10 cellular contexts compared by ENCODE assay signal in the genomic region with DNA sequence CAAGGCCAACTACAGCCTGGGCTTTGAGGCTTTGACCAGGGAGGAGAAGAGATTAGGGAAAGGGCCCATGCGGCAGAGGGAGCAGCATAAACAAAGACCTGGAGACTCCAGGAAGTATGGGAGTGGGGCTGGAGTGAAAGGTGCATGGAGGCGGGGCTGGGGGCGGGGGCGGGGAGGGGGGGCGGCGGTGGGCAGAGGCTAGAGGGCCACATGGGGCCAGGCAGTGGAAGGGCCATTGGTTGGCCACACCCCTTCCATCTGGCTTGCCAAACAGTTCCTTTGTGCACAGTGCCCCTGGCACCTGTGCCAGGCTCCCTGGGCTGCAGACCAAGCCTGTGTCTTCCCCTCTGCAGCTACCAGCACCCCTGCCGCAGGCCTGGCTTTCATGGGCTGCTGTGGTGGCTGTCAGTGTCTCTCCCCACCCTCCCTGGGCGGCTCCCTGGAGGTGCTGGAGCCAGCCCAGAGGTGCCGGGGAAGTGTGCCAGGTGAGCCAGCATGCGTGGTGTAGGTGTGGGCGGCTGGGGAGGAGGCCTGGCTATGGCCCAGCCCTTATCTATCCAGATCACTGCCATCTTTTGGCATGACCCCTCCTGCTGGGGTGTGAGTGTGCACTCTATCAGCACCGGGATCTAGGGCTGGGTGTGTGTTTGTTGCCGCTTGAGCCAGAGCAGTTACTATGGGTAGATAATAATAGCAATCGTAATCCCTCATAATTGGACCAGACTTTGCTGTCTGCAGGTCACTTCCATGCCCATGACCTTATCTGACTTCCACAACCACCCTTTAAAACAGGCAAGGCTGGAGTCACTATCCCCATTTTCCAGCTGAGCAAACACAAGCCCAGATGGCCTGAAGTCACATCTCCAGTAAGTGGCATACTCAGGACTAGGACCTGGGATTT. TPM values are rescaled to one million over a fixed set of nuclear protein-coding genes. Genes with fewer than 3 reads are reported as not detected.
A peak's percentile ranks its signal among the peaks of the same experiment; 100 is the strongest.
DNase-seq lines count a peak whose midpoint lies in the region; ATAC-seq and TF ChIP-seq lines count a peak whose summit lies in the region.
"Had no signal": no experiment of that assay in that cellular context is flagged by ENCODE, and none has a peak within 500 bp of the region (broad histone marks: within the 10 kb centered on the region; RNA-seq: fewer than 3 reads in every experiment).

No MANE protein-coding gene starts in this region.

- peak overlapping the region; percentile 69 for H3K27ac Mint-ChIP-seq in activated naive CD8-positive, alpha-beta T cell treated with anti-CD3 and anti-CD28 coated beads, Interleukin-2, amount 10 ng/mL, durations not matched to agents 7 days and 5 days

- ATAC-seq in activated naive CD8-positive, alpha-beta T cell treated with anti-CD3 and anti-CD28 coated beads, Interleukin-2, amount 10 ng/mL, durations not matched to agents 7 days and 5 days (ENCODE audit: low read depth): no peak
- ATAC-seq in lung (ENCODE audit: insufficient read depth, low FRiP score) (peak; percentile 46), GM21390 (IDR thresholded peaks at IDR 0.05; ENCODE audit: unreplicated experiment) (no peak), HG02852 (IDR thresholded peaks at IDR 0.05; ENCODE audit: unreplicated experiment) (no peak)

- H3K9me3 ChIP-seq in lung (ENCODE audit: control insufficient read depth in 2 of 2, insufficient read depth in 1 of 2, low read length in 1 of 2): no peaks in the 10 kb centered on the region
- H3K9me3 ChIP-seq: tibial artery had no signal

- no peaks in the 10 kb centered on the region for H3K27me3 ChIP-seq in lung (ENCODE audit: control insufficient read depth, insufficient read depth)
- H3K27me3 ChIP-seq: tibial artery had no signal

- H3K9me3 Mint-ChIP-seq in activated naive CD8-positive, alpha-beta T cell treated with anti-CD3 and anti-CD28 coated beads, Interleukin-2, amount 10 ng/mL, durations not matched to agents 7 days and 5 days: no peaks in the 10 kb centered on the region

- H3K4me1 Mint-ChIP-seq in activated naive CD8-positive, alpha-beta T cell treated with anti-CD3 and anti-CD28 coated beads, Interleukin-2, amount 10 ng/mL, durations not matched to agents 7 days and 5 days: peaks cover 56% of the 10 kb centered on the region

- POLR2A ChIA-PET in activated naive CD8-positive, alpha-beta T cell treated with anti-CD3 and anti-CD28 coated beads, Interleukin-2, amount 10 ng/mL, durations not matched to agents 7 days and 5 days (lab: Charles Lee): no interaction called here

- DNase-seq in D341Med (ENCODE audit: low spot score) (peak; percentile 66), NCI-H2107 (lab: John Stamatoyannopoulos, UW) (peak; percentile 73), lung (ENCODE audit: low spot score) (no peak), UCSD-AML1 (lab: John Stamatoyannopoulos, UW; ENCODE audit: unreplicated experiment) (no peak)
- no peak for DNase-seq in activated naive CD8-positive, alpha-beta T cell treated with anti-CD3 and anti-CD28 coated beads, Interleukin-2, amount 10 ng/mL, durations not matched to agents 7 days and 5 days
- no peak for DNase-seq in activated CD8-positive, alpha-beta memory T cell treated with anti-CD3 and anti-CD28 coated beads for 24 hours
- DNase-seq: activated naive CD4-positive, alpha-beta T cell; tibial artery had no signal

- H3K4me3 ChIP-seq in lung: no peak overlapping the region
- H3K4me3 ChIP-seq: tibial artery had no signal

- H3K27ac ChIP-seq in lung (ENCODE audit: low read depth in 1 of 2, low read length in 1 of 2): peak overlapping the region in 1 of 2 donors; percentile 24
- H3K27ac ChIP-seq: tibial artery had no signal

- peaks cover 2 to 25% of the 10 kb centered on the region in 2 donors for H3K36me3 ChIP-seq in lung (ENCODE audit: control insufficient read depth in 2 of 2, insufficient read depth in 2 of 2, low read length in 2 of 2)

- 55 to 81% methylated on average over 13 to 14 of the region's 14 CpGs for WGBS in lung, 2 donors

- H3K4me3 Mint-ChIP-seq in activated naive CD8-positive, alpha-beta T cell treated with anti-CD3 and anti-CD28 coated beads, Interleukin-2, amount 10 ng/mL, durations not matched to agents 7 days and 5 days: no peak overlapping the region

- peaks cover 20% of the 10 kb centered on the region for H3K36me3 Mint-ChIP-seq in activated naive CD8-positive, alpha-beta T cell treated with anti-CD3 and anti-CD28 coated beads, Interleukin-2, amount 10 ng/mL, durations not matched to agents 7 days and 5 days

- H3K4me1 ChIP-seq in lung (ENCODE audit: control insufficient read depth in 2 of 2, insufficient read depth in 2 of 2, low read length in 2 of 2): peaks cover 27 to 31% of the 10 kb centered on the region in 2 donors

- H3K27me3 Mint-ChIP-seq in activated naive CD8-positive, alpha-beta T cell treated with anti-CD3 and anti-CD28 coated beads, Interleukin-2, amount 10 ng/mL, durations not matched to agents 7 days and 5 days: no peaks in the 10 kb centered on the region

- TF ChIP-seq CTCF in lung (IDR thresholded peaks at IDR 0.05; ENCODE audit: control extremely low read depth, extremely low read depth): no peak

RNA-seq across cellular contexts. Expression of a gene that starts 30.5 kb away (rescaled TPM):
- 10 to 100 TPM; 76.7 to 84.7 TPM for total RNA-seq in activated naive CD8-positive, alpha-beta T cell treated with anti-CD3 and anti-CD28 coated beads, Interleukin-2, amount 10 ng/mL, durations not matched to agents 7 days and 5 days
- total RNA-seq in lung: 10 to 100 TPM; 41.2 to 61.0 TPM
- polyA plus RNA-seq in lung: 10 to 100 TPM in 1 of 2 donors, 1 to 10 TPM in 1; 9.2 to 12.6 TPM

Comparison
In these comparisons a context has a peak if more than half of its experiments do, and no peak if none do; other contexts are left out.
1. DNase-seq: peak in D341Med (single experiment) and NCI-H2107 (single experiment); none in activated naive CD8-positive, alpha-beta T cell treated with anti-CD3 and anti-CD28 coated beads, Interleukin-2, amount 10 ng/mL, durations not matched to agents 7 days and 5 days (single experiment), lung (single experiment), activated CD8-positive, alpha-beta memory T cell treated with anti-CD3 and anti-CD28 coated beads for 24 hours (single experiment) and UCSD-AML1 (single experiment).